ENCODE assay signal across 3 cellular contexts in the genomic region with DNA sequence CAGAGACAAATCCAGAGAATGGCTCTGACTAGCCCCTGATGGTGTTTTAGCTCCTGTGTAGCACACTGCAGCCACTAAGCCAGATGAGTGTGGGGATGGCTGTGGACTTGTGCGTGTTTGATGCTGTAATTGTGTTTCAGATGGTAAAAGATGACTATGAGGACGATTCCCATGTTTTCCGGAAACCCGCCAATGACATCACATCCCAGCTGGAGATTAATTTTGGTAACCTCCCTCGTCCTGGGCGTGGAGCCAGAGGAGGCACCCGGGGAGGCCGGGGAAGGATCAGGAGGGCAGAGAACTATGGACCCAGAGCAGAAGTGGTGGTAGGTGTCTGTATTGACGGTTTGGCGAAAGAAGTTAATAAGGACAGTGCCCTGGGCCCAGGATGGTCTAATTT.
TF ChIP-seq lines count a peak whose summit lies in the region.

No MANE protein-coding gene starts in this region.

TF ChIP-seq in SK-N-SH, 30 proteins besides CTCF, POLR2A, EP300 and RAD21 (continued from another document):
- TF ChIP-seq, protein P1, sequence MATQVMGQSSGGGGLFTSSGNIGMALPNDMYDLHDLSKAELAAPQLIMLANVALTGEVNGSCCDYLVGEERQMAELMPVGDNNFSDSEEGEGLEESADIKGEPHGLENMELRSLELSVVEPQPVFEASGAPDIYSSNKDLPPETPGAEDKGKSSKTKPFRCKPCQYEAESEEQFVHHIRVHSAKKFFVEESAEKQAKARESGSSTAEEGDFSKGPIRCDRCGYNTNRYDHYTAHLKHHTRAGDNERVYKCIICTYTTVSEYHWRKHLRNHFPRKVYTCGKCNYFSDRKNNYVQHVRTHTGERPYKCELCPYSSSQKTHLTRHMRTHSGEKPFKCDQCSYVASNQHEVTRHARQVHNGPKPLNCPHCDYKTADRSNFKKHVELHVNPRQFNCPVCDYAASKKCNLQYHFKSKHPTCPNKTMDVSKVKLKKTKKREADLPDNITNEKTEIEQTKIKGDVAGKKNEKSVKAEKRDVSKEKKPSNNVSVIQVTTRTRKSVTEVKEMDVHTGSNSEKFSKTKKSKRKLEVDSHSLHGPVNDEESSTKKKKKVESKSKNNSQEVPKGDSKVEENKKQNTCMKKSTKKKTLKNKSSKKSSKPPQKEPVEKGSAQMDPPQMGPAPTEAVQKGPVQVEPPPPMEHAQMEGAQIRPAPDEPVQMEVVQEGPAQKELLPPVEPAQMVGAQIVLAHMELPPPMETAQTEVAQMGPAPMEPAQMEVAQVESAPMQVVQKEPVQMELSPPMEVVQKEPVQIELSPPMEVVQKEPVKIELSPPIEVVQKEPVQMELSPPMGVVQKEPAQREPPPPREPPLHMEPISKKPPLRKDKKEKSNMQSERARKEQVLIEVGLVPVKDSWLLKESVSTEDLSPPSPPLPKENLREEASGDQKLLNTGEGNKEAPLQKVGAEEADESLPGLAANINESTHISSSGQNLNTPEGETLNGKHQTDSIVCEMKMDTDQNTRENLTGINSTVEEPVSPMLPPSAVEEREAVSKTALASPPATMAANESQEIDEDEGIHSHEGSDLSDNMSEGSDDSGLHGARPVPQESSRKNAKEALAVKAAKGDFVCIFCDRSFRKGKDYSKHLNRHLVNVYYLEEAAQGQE (IDR thresholded peaks at IDR 0.05; ENCODE audit: low read depth, low read length) = no peak

TF ChIP-seq in SK-N-SH treated with all-trans-retinoic acid at 6 μM for 48 hours, 23 proteins besides CTCF, POLR2A, EP300 and RAD21 (continued from another document):
- TF ChIP-seq, protein P2, sequence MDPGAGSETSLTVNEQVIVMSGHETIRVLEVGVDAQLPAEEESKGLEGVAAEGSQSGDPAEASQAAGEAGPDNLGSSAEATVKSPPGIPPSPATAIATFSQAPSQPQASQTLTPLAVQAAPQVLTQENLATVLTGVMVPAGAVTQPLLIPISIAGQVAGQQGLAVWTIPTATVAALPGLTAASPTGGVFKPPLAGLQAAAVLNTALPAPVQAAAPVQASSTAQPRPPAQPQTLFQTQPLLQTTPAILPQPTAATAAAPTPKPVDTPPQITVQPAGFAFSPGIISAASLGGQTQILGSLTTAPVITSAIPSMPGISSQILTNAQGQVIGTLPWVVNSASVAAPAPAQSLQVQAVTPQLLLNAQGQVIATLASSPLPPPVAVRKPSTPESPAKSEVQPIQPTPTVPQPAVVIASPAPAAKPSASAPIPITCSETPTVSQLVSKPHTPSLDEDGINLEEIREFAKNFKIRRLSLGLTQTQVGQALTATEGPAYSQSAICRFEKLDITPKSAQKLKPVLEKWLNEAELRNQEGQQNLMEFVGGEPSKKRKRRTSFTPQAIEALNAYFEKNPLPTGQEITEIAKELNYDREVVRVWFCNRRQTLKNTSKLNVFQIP (CRISPR knock-in tag; IDR thresholded peaks at IDR 0.05; ENCODE audit: borderline replicate concordance, low read depth) = no peak
- no peak for TF ChIP-seq ZNF565 (CRISPR knock-in tag; conservative IDR thresholded peaks at IDR 0.05; ENCODE audit: low read depth)
- no peak for TF ChIP-seq OSR1 (CRISPR knock-in tag; IDR thresholded peaks at IDR 0.05)
- no peak for TF ChIP-seq PPARA (CRISPR knock-in tag; IDR thresholded peaks at IDR 0.05; ENCODE audit: borderline replicate concordance)
- no peak for TF ChIP-seq BACH2 (CRISPR knock-in tag; IDR thresholded peaks at IDR 0.05; ENCODE audit: borderline replicate concordance)
- TF ChIP-seq ZC3H10 (CRISPR knock-in tag; IDR thresholded peaks at IDR 0.05) = no peak
- TF ChIP-seq, protein P3, sequence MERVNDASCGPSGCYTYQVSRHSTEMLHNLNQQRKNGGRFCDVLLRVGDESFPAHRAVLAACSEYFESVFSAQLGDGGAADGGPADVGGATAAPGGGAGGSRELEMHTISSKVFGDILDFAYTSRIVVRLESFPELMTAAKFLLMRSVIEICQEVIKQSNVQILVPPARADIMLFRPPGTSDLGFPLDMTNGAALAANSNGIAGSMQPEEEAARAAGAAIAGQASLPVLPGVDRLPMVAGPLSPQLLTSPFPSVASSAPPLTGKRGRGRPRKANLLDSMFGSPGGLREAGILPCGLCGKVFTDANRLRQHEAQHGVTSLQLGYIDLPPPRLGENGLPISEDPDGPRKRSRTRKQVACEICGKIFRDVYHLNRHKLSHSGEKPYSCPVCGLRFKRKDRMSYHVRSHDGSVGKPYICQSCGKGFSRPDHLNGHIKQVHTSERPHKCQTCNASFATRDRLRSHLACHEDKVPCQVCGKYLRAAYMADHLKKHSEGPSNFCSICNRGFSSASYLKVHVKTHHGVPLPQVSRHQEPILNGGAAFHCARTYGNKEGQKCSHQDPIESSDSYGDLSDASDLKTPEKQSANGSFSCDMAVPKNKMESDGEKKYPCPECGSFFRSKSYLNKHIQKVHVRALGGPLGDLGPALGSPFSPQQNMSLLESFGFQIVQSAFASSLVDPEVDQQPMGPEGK (CRISPR knock-in tag; IDR thresholded peaks at IDR 0.05; ENCODE audit: borderline replicate concordance) = no peak
- TF ChIP-seq ESRRG (CRISPR knock-in tag; IDR thresholded peaks at IDR 0.05) = no peak
- TF ChIP-seq RARB (CRISPR knock-in tag; IDR thresholded peaks at IDR 0.05) = no peak
- no peak for TF ChIP-seq TCF4 (CRISPR knock-in tag; IDR thresholded peaks at IDR 0.05; ENCODE audit: borderline replicate concordance)
- no peak for TF ChIP-seq GLIS3 (CRISPR knock-in tag; IDR thresholded peaks at IDR 0.05)
- TF ChIP-seq, protein P4, sequence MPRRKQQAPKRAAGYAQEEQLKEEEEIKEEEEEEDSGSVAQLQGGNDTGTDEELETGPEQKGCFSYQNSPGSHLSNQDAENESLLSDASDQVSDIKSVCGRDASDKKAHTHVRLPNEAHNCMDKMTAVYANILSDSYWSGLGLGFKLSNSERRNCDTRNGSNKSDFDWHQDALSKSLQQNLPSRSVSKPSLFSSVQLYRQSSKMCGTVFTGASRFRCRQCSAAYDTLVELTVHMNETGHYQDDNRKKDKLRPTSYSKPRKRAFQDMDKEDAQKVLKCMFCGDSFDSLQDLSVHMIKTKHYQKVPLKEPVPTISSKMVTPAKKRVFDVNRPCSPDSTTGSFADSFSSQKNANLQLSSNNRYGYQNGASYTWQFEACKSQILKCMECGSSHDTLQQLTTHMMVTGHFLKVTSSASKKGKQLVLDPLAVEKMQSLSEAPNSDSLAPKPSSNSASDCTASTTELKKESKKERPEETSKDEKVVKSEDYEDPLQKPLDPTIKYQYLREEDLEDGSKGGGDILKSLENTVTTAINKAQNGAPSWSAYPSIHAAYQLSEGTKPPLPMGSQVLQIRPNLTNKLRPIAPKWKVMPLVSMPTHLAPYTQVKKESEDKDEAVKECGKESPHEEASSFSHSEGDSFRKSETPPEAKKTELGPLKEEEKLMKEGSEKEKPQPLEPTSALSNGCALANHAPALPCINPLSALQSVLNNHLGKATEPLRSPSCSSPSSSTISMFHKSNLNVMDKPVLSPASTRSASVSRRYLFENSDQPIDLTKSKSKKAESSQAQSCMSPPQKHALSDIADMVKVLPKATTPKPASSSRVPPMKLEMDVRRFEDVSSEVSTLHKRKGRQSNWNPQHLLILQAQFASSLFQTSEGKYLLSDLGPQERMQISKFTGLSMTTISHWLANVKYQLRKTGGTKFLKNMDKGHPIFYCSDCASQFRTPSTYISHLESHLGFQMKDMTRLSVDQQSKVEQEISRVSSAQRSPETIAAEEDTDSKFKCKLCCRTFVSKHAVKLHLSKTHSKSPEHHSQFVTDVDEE (CRISPR knock-in tag; IDR thresholded peaks at IDR 0.05) = no peak

TF ChIP-seq in liver, 16 proteins besides CTCF, POLR2A, EP300 and RAD21:
- TF ChIP-seq, protein P1 (IDR thresholded peaks at IDR 0.05) = no peak
- TF ChIP-seq RXRA (IDR thresholded peaks at IDR 0.05) (peak; percentile 49 to 85), JUND (IDR thresholded peaks at IDR 0.05) (peak in 1 of 2 donors; percentile 51), SP1 (IDR thresholded peaks at IDR 0.05) (peak; percentile 57), YY1 (IDR thresholded peaks at IDR 0.05) (no peak), HNF4G (IDR thresholded peaks at IDR 0.05) (peak; percentile 23), FOXA1 (IDR thresholded peaks at IDR 0.05) (no peak), GABPA (IDR thresholded peaks at IDR 0.05 in 1 of 2, conservative IDR thresholded peaks at IDR 0.05 in 1 of 2) (peak in 1 of 2 donors; percentile 47), TAF1 (conservative IDR thresholded peaks at IDR 0.05) (no peak), FOXA2 (IDR thresholded peaks at IDR 0.05) (no peak), HNF4A (conservative IDR thresholded peaks at IDR 0.05) (peak; percentile 85 to 96), NR2F2 (IDR thresholded peaks at IDR 0.05) (peak; percentile 73), EGR1 (IDR thresholded peaks at IDR 0.05; ENCODE audit: low read depth in 2 of 2) (no peak)
- TF ChIP-seq, protein P5, sequence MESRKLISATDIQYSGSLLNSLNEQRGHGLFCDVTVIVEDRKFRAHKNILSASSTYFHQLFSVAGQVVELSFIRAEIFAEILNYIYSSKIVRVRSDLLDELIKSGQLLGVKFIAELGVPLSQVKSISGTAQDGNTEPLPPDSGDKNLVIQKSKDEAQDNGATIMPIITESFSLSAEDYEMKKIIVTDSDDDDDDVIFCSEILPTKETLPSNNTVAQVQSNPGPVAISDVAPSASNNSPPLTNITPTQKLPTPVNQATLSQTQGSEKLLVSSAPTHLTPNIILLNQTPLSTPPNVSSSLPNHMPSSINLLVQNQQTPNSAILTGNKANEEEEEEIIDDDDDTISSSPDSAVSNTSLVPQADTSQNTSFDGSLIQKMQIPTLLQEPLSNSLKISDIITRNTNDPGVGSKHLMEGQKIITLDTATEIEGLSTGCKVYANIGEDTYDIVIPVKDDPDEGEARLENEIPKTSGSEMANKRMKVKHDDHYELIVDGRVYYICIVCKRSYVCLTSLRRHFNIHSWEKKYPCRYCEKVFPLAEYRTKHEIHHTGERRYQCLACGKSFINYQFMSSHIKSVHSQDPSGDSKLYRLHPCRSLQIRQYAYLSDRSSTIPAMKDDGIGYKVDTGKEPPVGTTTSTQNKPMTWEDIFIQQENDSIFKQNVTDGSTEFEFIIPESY (IDR thresholded peaks at IDR 0.05) = no peak
- TF ChIP-seq, protein P6, sequence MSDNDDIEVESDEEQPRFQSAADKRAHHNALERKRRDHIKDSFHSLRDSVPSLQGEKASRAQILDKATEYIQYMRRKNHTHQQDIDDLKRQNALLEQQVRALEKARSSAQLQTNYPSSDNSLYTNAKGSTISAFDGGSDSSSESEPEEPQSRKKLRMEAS (IDR thresholded peaks at IDR 0.05) = no peak
- TF ChIP-seq, protein P7, sequence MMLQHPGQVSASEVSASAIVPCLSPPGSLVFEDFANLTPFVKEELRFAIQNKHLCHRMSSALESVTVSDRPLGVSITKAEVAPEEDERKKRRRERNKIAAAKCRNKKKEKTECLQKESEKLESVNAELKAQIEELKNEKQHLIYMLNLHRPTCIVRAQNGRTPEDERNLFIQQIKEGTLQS (IDR thresholded peaks at IDR 0.05) = no peak
TF ChIP-seq in liver: peak in this region for 7.
